Comparison of ENCODE assay signal across 33 cellular contexts in genomic region chr12:55614764-55615163, GRCh38. TPM values are rescaled to one million over a fixed set of nuclear protein-coding genes. Genes with fewer than 3 reads are reported as not detected.
"Had no signal": no experiment of that assay in that cellular context is flagged by ENCODE, and none has a peak within 500 bp of the region (broad histone marks: within the 10 kb centered on the region; RNA-seq: fewer than 3 reads in every experiment).

No MANE protein-coding gene starts in this region.

- H3K36me3 Mint-ChIP-seq: stimulated activated effector memory CD8-positive, alpha-beta T cell treated with anti-CD3 and anti-CD28 coated beads, Interleukin-12 subunit alpha, Interleukin-12 subunit beta, amount 100 ng/mL, for 72 hours; type B pancreatic cell had no signal

- FAIRE-seq: urothelium cell line had no signal

- H3K4me3 Mint-ChIP-seq: stimulated activated effector memory CD8-positive, alpha-beta T cell treated with anti-CD3 and anti-CD28 coated beads, Interleukin-12 subunit alpha, Interleukin-12 subunit beta, amount 100 ng/mL, for 72 hours; stimulated activated memory B cell treated with anti-CD40 and anti-IgM and Interleukin-4, amounts not matched to agents 10 μg/mL and 1 μg/mL and 100 μg/mL, for 72 hours; stimulated activated naive B cell treated with anti-CD40 and anti-IgM and Interleukin-4, amounts not matched to agents 10 μg/mL and 1 μg/mL and 100 μg/mL, for 72 hours; stimulated activated naive CD8-positive, alpha-beta T cell treated with anti-CD3 and anti-CD28 coated beads, Interleukin-15, amount 100 ng/mL, for 72 hours; stimulated activated naive CD8-positive, alpha-beta T cell treated with anti-CD3 and anti-CD28 coated beads, Interleukin-15, Interleukin-2, amounts not matched to agents 100 ng/mL and 50 ng/mL, for 24 hours; type B pancreatic cell had no signal

- DNase-seq: stimulated activated CD4-positive, alpha-beta T cell treated with anti-CD3 and anti-CD28 coated beads, Interleukin-2, amount 100 ng/mL, for 48 hours; stimulated activated CD4-positive, alpha-beta T cell treated with anti-CD3 and anti-CD28 coated beads, Interleukin-4, amount 100 ng/mL, for 1 hour; stimulated activated CD4-positive, alpha-beta T cell treated with anti-CD3 and anti-CD28 coated beads, Interleukin-4, amount 100 ng/mL, for 24 hours; stimulated activated CD4-positive, alpha-beta T cell treated with anti-CD3 and anti-CD28 coated beads, Interleukin-4, amount 100 ng/mL, for 4 hours; stimulated activated CD8-positive, alpha-beta memory T cell treated with anti-CD3 and anti-CD28 coated beads, Interleukin-4, amount 100 ng/mL, for 48 hours; stimulated activated naive B cell treated with anti-CD40 and anti-IgM and Interleukin-4, amounts not matched to agents 10 μg/mL and 1 μg/mL and 100 μg/mL, for 72 hours; stimulated activated naive CD4-positive, alpha-beta T cell; stimulated activated naive CD4-positive, alpha-beta T cell treated with Interleukin-2 at 50 U/mL for 16 hours; stimulated activated naive CD8-positive, alpha-beta T cell treated with anti-CD3 and anti-CD28 coated beads, Interleukin-15, amount 100 ng/mL, for 72 hours; stimulated activated naive CD8-positive, alpha-beta T cell treated with anti-CD3 and anti-CD28 coated beads, Interleukin-15, Interleukin-2, amounts not matched to agents 100 U/mL and 50 U/mL, for 24 hours; stomach; substantia nigra; testis; thyroid gland; tibial artery; transverse colon; trophoblast cell; upper lobe of left lung; upper lobe of right lung; uterus had no signal

- H3K27ac ChIP-seq: stomach, suprapubic skin, testis, thoracic aorta, thyroid gland, tibial artery, tibial nerve, transverse colon, upper lobe of left lung, upper lobe of right lung, uterus, vagina had no signal

- H3K36me3 ChIP-seq: stomach, suprapubic skin, thoracic aorta, thyroid gland, tibial artery, tibial nerve, transverse colon, upper lobe of left lung, upper lobe of right lung, uterus, vagina had no signal

- H3K27ac Mint-ChIP-seq: stimulated activated effector memory CD8-positive, alpha-beta T cell treated with anti-CD3 and anti-CD28 coated beads, Interleukin-12 subunit alpha, Interleukin-12 subunit beta, amount 100 ng/mL, for 72 hours; stimulated activated memory B cell treated with anti-CD40 and anti-IgM and Interleukin-4, amounts not matched to agents 10 μg/mL and 1 μg/mL and 100 μg/mL, for 72 hours; stimulated activated naive B cell treated with anti-CD40 and anti-IgM and Interleukin-4, amounts not matched to agents 10 μg/mL and 1 μg/mL and 100 μg/mL, for 72 hours; stimulated activated naive CD8-positive, alpha-beta T cell treated with anti-CD3 and anti-CD28 coated beads, Interleukin-15, amount 100 ng/mL, for 72 hours; stimulated activated naive CD8-positive, alpha-beta T cell treated with anti-CD3 and anti-CD28 coated beads, Interleukin-15, Interleukin-2, amounts not matched to agents 100 ng/mL and 50 ng/mL, for 24 hours; type B pancreatic cell had no signal

- ATAC-seq: stimulated activated effector memory CD8-positive, alpha-beta T cell treated with anti-CD3 and anti-CD28 coated beads, Interleukin-12 subunit alpha, Interleukin-12 subunit beta, amount 100 ng/mL, for 72 hours; stimulated activated memory B cell treated with anti-CD40 and anti-IgM and Interleukin-4, amounts not matched to agents 10 μg/mL and 1 μg/mL and 100 μg/mL, for 72 hours; stimulated activated naive B cell treated with anti-CD40 and anti-IgM and Interleukin-4, amounts not matched to agents 10 μg/mL and 1 μg/mL and 100 μg/mL, for 72 hours; stimulated activated naive CD8-positive, alpha-beta T cell treated with anti-CD3 and anti-CD28 coated beads, Interleukin-15, amount 100 ng/mL, for 72 hours; stimulated activated naive CD8-positive, alpha-beta T cell treated with anti-CD3 and anti-CD28 coated beads, Interleukin-15, Interleukin-2, amounts not matched to agents 100 U/mL and 50 U/mL, for 24 hours; upper lobe of right lung had no signal

- H3K9me3 Mint-ChIP-seq: stimulated activated effector memory CD8-positive, alpha-beta T cell treated with anti-CD3 and anti-CD28 coated beads, Interleukin-12 subunit alpha, Interleukin-12 subunit beta, amount 100 ng/mL, for 72 hours had no signal

- H3K4me1 ChIP-seq: testis, thyroid gland, uterus, vagina had no signal

- H3K4me1 Mint-ChIP-seq: stimulated activated effector memory CD8-positive, alpha-beta T cell treated with anti-CD3 and anti-CD28 coated beads, Interleukin-12 subunit alpha, Interleukin-12 subunit beta, amount 100 ng/mL, for 72 hours; stimulated activated naive CD8-positive, alpha-beta T cell treated with anti-CD3 and anti-CD28 coated beads, Interleukin-15, amount 100 ng/mL, for 72 hours had no signal

- H3K27me3 ChIP-seq: stomach, suprapubic skin, testis, thyroid gland, tibial artery, tibial nerve, transverse colon, upper lobe of left lung, upper lobe of right lung, uterus, vagina had no signal

- H3K4me3 ChIP-seq: stomach, suprapubic skin, testis, thoracic aorta, thyroid gland, tibial artery, tibial nerve, transverse colon, upper lobe of left lung, upper lobe of right lung, uterus, vagina had no signal

- H3K9me3 ChIP-seq: testis, thoracic aorta, thyroid gland, upper lobe of right lung, uterus had no signal

RNA-seq across cellular contexts. Expression of gene OR10P1, which starts 21.9 kb away (rescaled TPM):
- total RNA-seq: stomach, subcutaneous adipose tissue, suprapubic skin, temporal lobe, testis, thoracic aorta, thyroid gland, tibial nerve, transverse colon, upper lobe of left lung, upper lobe of right lung, ureter, urinary bladder, uterus, vagina had no signal
- polyA plus RNA-seq: stomach, urinary bladder had no signal

RNA-seq across cellular contexts. Expression of gene OR2AP1, which starts 42.5 kb away (rescaled TPM):
- total RNA-seq: stomach, subcutaneous adipose tissue, suprapubic skin, temporal lobe, testis, thoracic aorta, thyroid gland, tibial nerve, transverse colon, upper lobe of left lung, upper lobe of right lung, ureter, urinary bladder, uterus, vagina had no signal
- polyA plus RNA-seq: stomach, urinary bladder had no signal
